Comparison of ENCODE assay signal across 8 cellular contexts in the genomic region with DNA sequence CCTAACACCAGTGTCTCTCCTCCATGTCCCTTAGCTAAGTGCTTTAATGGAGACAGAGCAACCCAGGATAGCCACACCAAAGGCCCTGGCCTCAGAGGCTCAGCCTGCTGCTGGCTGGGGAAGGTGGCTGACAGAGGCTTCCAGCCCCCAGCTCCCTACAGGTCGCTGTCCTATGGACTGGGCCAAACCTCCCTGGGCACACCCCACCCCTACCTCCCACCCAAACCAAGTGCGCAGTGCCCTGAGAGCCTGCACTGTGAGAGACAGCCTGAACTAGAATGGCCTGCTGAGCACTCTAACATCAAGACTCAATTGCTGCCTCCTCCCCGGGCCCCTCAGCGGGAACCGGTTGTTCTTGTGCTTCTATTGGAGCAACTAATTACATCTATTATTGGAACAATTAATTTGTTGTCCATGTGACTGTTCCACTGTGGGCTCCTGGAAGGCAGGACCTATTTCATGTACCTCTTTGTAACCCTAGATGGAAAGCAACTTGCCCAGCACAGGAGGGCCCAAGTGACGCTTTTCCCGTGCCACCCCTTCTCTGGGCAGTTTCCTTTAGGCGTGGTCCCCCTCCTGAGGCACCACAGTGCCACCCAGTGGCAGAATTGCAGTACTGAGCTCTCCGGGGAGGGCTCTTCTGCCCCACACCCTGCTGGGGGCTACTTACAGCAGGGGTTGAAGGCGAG.
DNase-seq lines count a peak whose midpoint lies in the region; ATAC-seq and TF ChIP-seq lines count a peak whose summit lies in the region.

No MANE protein-coding gene starts in this region.

- H3K4me3 Mint-ChIP-seq in Calu3 (ENCODE audit: low read depth, unreplicated experiment): no peak overlapping the region
- no peak overlapping the region for H3K4me3 Mint-ChIP-seq in naive thymus-derived CD4-positive, alpha-beta T cell

- ATAC-seq in GM19468 (IDR thresholded peaks at IDR 0.05; ENCODE audit: extremely low read depth, unreplicated experiment): peak; percentile 79
- ATAC-seq in naive thymus-derived CD4-positive, alpha-beta T cell: peak; percentile 95

- H3K9me3 Mint-ChIP-seq in Calu3 (ENCODE audit: low read depth, unreplicated experiment): no peaks in the 10 kb centered on the region
- no peaks in the 10 kb centered on the region for H3K9me3 Mint-ChIP-seq in naive thymus-derived CD4-positive, alpha-beta T cell

- CTCF ChIA-PET in Calu3 (lab: Charles Lee): interaction anchor here (0.6 to 1.5 kb wide), 8 partner anchors 63 to 1964 kb away, joined by 3 to 15 read pairs (median 4); a partner anchor contains a TSS
- CTCF ChIA-PET in naive thymus-derived CD4-positive, alpha-beta T cell (lab: Charles Lee): interaction anchor here (0.7 to 4.4 kb wide), 9 partner anchors 10 to 185 kb away, joined by 4 to 53 read pairs (median 5); no protein-coding TSS in a partner anchor

- no peaks in the 10 kb centered on the region for H3K36me3 ChIP-seq in naive thymus-derived CD4-positive, alpha-beta T cell (ENCODE audit: control insufficient read depth in 2 of 3, insufficient read depth in 3 of 3, low read length in 3 of 3)

- no TSS peak for BruUV-seq in Calu3 (replicated peaks; lab: Mats Ljungman, UMichigan)

- H3K27me3 Mint-ChIP-seq in Calu3 (ENCODE audit: unreplicated experiment): no peaks in the 10 kb centered on the region
- peaks cover 0 to 2% (median 0%) of the 10 kb centered on the region in 5 donors for H3K27me3 Mint-ChIP-seq in naive thymus-derived CD4-positive, alpha-beta T cell

- H3K4me3 ChIP-seq in epithelial cell of proximal tubule (ENCODE audit: low read depth, low read length): no peak overlapping the region
- no peak overlapping the region for H3K4me3 ChIP-seq in naive thymus-derived CD4-positive, alpha-beta T cell (ENCODE audit: low read length)

- H3K36me3 Mint-ChIP-seq in Calu3 (ENCODE audit: insufficient read depth, unreplicated experiment): no peaks in the 10 kb centered on the region
- no peaks in the 10 kb centered on the region for H3K36me3 Mint-ChIP-seq in naive thymus-derived CD4-positive, alpha-beta T cell

- no peaks in the 10 kb centered on the region for H3K27me3 ChIP-seq in naive thymus-derived CD4-positive, alpha-beta T cell (ENCODE audit: control insufficient read depth in 2 of 2, insufficient read depth in 2 of 2, low read length in 2 of 2)

- H3K4me1 Mint-ChIP-seq in Calu3 (ENCODE audit: low read depth, unreplicated experiment): no peaks in the 10 kb centered on the region
- H3K4me1 Mint-ChIP-seq in naive thymus-derived CD4-positive, alpha-beta T cell: peaks cover 0 to 4% (median 0%) of the 10 kb centered on the region in 7 donors

- DNase-seq in Calu3 (peak; percentile 72), HK-2 (ENCODE audit: unreplicated experiment) (peak; percentile 74), NOMO-1 (lab: John Stamatoyannopoulos, UW; ENCODE audit: unreplicated experiment in 2 of 2) (peak; percentile 51 to 73), epithelial cell of proximal tubule (ENCODE audit: low read depth) (no peak)
- DNase-seq in activated CD8-positive, alpha-beta memory T cell treated with anti-CD3 and anti-CD28 coated beads, Interleukin-2, amount 50 U/mL, for 4 hours: peak; percentile 77
- DNase-seq in naive thymus-derived CD4-positive, alpha-beta T cell: peak; percentile 57 to 81 (median 67)
- peak; percentile 34 to 46 for DNase-seq in stimulated activated CD8-positive, alpha-beta memory T cell treated with anti-CD3 and anti-CD28 coated beads, Interleukin-7, amount 100 ng/mL, for 48 hours (ENCODE audit: extremely low read depth in 1 of 2, low read depth in 1 of 2)

- H3K27ac Mint-ChIP-seq in Calu3 (ENCODE audit: unreplicated experiment): no peak overlapping the region
- no peak overlapping the region for H3K27ac Mint-ChIP-seq in naive thymus-derived CD4-positive, alpha-beta T cell

- no peaks in the 10 kb centered on the region for H3K9me3 ChIP-seq in naive thymus-derived CD4-positive, alpha-beta T cell (ENCODE audit: control insufficient read depth in 2 of 3, low read length in 3 of 3)

- no peaks in the 10 kb centered on the region for H3K4me1 ChIP-seq in naive thymus-derived CD4-positive, alpha-beta T cell (ENCODE audit: control insufficient read depth in 2 of 2, insufficient read depth in 2 of 2, low read length in 2 of 2)

- TF ChIP-seq CTCF in Calu3 (IDR thresholded peaks at IDR 0.05; ENCODE audit: unreplicated experiment): peak; percentile 80
- TF ChIP-seq CTCF in epithelial cell of proximal tubule (conservative IDR thresholded peaks at IDR 0.05; ENCODE audit: low read depth, low read length): peak; percentile 96

- intact Hi-C loops in Calu3 (cut with micrococcal nuclease; ENCODE audit: unreplicated experiment): loop anchor here (1.0 to 10.0 kb wide), 3 partner anchors 62 to 320 kb away; no protein-coding TSS in a partner anchor
- intact Hi-C loops in naive thymus-derived CD4-positive, alpha-beta T cell (cut with micrococcal nuclease): loop anchor here (1.0 to 10.0 kb wide), 6 partner anchors 48 to 1030 kb away; a partner anchor contains a TSS

- H3K27ac ChIP-seq in naive thymus-derived CD4-positive, alpha-beta T cell (ENCODE audit: low read depth, low read length): no peak overlapping the region

- POLR2A ChIA-PET in naive thymus-derived CD4-positive, alpha-beta T cell (lab: Charles Lee): interaction anchor here (0.6 to 3.0 kb wide), 2 partner anchors 120 to 185 kb away, joined by 4 to 15 read pairs; no protein-coding TSS in a partner anchor
